In genomic region chr11:86671386-86672006, GRCh38 we compare ENCODE assay signal across 8 cellular contexts. TPM values are rescaled to one million over a fixed set of nuclear protein-coding genes. Genes with fewer than 3 reads are reported as not detected.
DNase-seq lines count a peak whose midpoint lies in the region; ATAC-seq and TF ChIP-seq lines count a peak whose summit lies in the region.

No MANE protein-coding gene starts in this region.

- no peaks in the 10 kb centered on the region for H3K9me3 Mint-ChIP-seq in type B pancreatic cell

- peak overlapping the region; percentile 71 for H3K9ac ChIP-seq in muscle layer of colon (ENCODE audit: low read length)

- H3K9me3 ChIP-seq in esophagus muscularis mucosa (no peaks in the 10 kb centered on the region), muscle layer of colon (ENCODE audit: low read length) (no peaks in the 10 kb centered on the region)

- H3K27me3 Mint-ChIP-seq in type B pancreatic cell = peaks cover 55% of the 10 kb centered on the region

- H3K27me3 ChIP-seq in esophagus muscularis mucosa (no peaks in the 10 kb centered on the region), muscle layer of colon (ENCODE audit: control insufficient read depth in 1 of 2, insufficient read depth in 2 of 2, low read length in 2 of 2) (no peaks in the 10 kb centered on the region)

- no peaks in the 10 kb centered on the region for H3K36me3 ChIP-seq in esophagus muscularis mucosa
- peaks cover 3% of the 10 kb centered on the region for H3K36me3 ChIP-seq in muscle layer of colon (ENCODE audit: insufficient read depth, low read length)

- TF ChIP-seq POLR2A in esophagus muscularis mucosa (IDR thresholded peaks at IDR 0.05; ENCODE audit: low read depth) = no peak

- TF ChIP-seq EP300 in esophagus muscularis mucosa (IDR thresholded peaks at IDR 0.05) = no peak

- H3K4me3 ChIP-seq in WI38 (ENCODE audit: low read depth, low read length) = peak overlapping the region; percentile 71
- peak overlapping the region; percentile 65 to 88 (median 74) for H3K4me3 ChIP-seq in esophagus muscularis mucosa
- peak overlapping the region; percentile 71 to 72 for H3K4me3 ChIP-seq in muscle layer of colon (ENCODE audit: low read depth in 1 of 2, low read length in 2 of 2)

- peak; percentile 33 for ATAC-seq in HG03196 (IDR thresholded peaks at IDR 0.05; ENCODE audit: unreplicated experiment)

- intact Hi-C loops in esophagus muscularis mucosa (cut with DNase I) = loop anchor here (5.0 kb wide), 3 partner anchors 49 to 214 kb away; partner anchors contain the start of gene PRSS23

- H3K4me1 ChIP-seq in esophagus muscularis mucosa (peaks cover 24 to 67% (median 54%) of the 10 kb centered on the region in 4 donors), muscle layer of colon (ENCODE audit: insufficient read depth, low read length) (peaks cover 60% of the 10 kb centered on the region)

- 2% methylated on average over 10 of the region's 36 CpGs for WGBS in esophagus muscularis mucosa

- H3K4me1 Mint-ChIP-seq in type B pancreatic cell (ENCODE audit: unreplicated experiment) = peaks cover 14% of the 10 kb centered on the region

- peak overlapping the region; percentile 1 for H3K27ac Mint-ChIP-seq in type B pancreatic cell

- DNase-seq in EH (ENCODE audit: low read depth) (peak; percentile 59), esophagus muscularis mucosa (ENCODE audit: extremely low spot score) (peak; percentile 95), type B pancreatic cell (ENCODE audit: extremely low spot score, unreplicated experiment) (no peak), SKM-1 (lab: John Stamatoyannopoulos, UW; ENCODE audit: unreplicated experiment) (no peak), NOMO-1 treated with DMSO at 0.1 percent for 48 hours (lab: John Stamatoyannopoulos, UW; ENCODE audit: unreplicated experiment) (no peak)

- H3K36me3 Mint-ChIP-seq in type B pancreatic cell = peaks cover 4% of the 10 kb centered on the region

- TF ChIP-seq CTCF in WI38 (IDR thresholded peaks at IDR 0.05; ENCODE audit: low read depth, low read length) = no peak
- TF ChIP-seq CTCF in esophagus muscularis mucosa (IDR thresholded peaks at IDR 0.05) = no peak
- TF ChIP-seq CTCF in type B pancreatic cell (conservative IDR thresholded peaks at IDR 0.05) = no peak

- peak overlapping the region; percentile 81 for H3K4me3 Mint-ChIP-seq in type B pancreatic cell

- H3K27ac ChIP-seq in esophagus muscularis mucosa (replicated peaks in 1 of 4) (peak overlapping the region; percentile 89 to 98 (median 94)), muscle layer of colon (ENCODE audit: low read depth, low read length) (peak overlapping the region; percentile 94)

RNA-seq across cellular contexts. Expression of gene ME3, which starts 0.9 kb away (rescaled TPM):
- total RNA-seq in esophagus muscularis mucosa (10 to 100 TPM; 20.4 to 50.1 (median 26.2) TPM), type B pancreatic cell (ENCODE audit: low replicate concordance) (6.5 and 9.7 TPM in 2 replicates)

Comparison
In these comparisons a context has a peak if more than half of its experiments do, and no peak if none do; other contexts are left out.
1. DNase-seq: peak in EH (single experiment) and esophagus muscularis mucosa (single experiment); none in type B pancreatic cell (single experiment), SKM-1 (single experiment) and NOMO-1 treated with DMSO at 0.1 percent for 48 hours (single experiment).
2. Peak in every context shown above with its lines, with median percentiles within 50 percentile points of each other: H3K4me3 ChIP-seq.